Comparison of ENCODE assay signal across 7 cellular contexts in genomic region chr15:70508561-70509281, GRCh38.
DNase-seq lines count a peak whose midpoint lies in the region; ATAC-seq and TF ChIP-seq lines count a peak whose summit lies in the region.

No MANE protein-coding gene starts in this region.

- CTCF ChIA-PET in HCT116 (lab: Charles Lee), result no interaction called here

- H3K27ac ChIP-seq in HCT116 (ENCODE audit: low read depth, low read length) (peak overlapping the region; percentile 54), RWPE2 (ENCODE audit: poor library complexity, severe bottlenecking) (peak overlapping the region; percentile 88), epithelial cell of prostate (peak overlapping the region; percentile 36), Karpas-422 (ENCODE audit: low read length) (no peak overlapping the region)

- H3K9me3 ChIP-seq in HCT116 (ENCODE audit: control insufficient read depth in 1 of 2, insufficient read depth in 1 of 2, low read depth in 1 of 2, low read length in 2 of 2), result peaks cover 0 to 11% of the 10 kb centered on the region in 2 experiments; a peak in 1 of 4 replicates
- peaks cover 10% of the 10 kb centered on the region for H3K9me3 ChIP-seq in RWPE2 (ENCODE audit: severe bottlenecking)
- H3K9me3 ChIP-seq in Karpas-422 (ENCODE audit: low read length), result peaks cover 15% of the 10 kb centered on the region

- ATAC-seq in HCT116, result peak; percentile 44
- ATAC-seq in RWPE2 (ENCODE audit: low read depth), result peak; percentile 71

- H3K36me3 ChIP-seq in HCT116 (ENCODE audit: control insufficient read depth in 1 of 2, insufficient read depth in 2 of 2, low read length in 2 of 2), result no peaks in the 10 kb centered on the region
- H3K36me3 ChIP-seq in RWPE2 (ENCODE audit: low read depth), result no peaks in the 10 kb centered on the region
- no peaks in the 10 kb centered on the region; the same call in 1 of the 2 replicates for H3K36me3 ChIP-seq in Karpas-422 (ENCODE audit: insufficient read depth, low read length)

- H3K4me3 ChIP-seq in HCT116 (replicated peaks in 1 of 2; ENCODE audit: low read depth in 1 of 2, low read length in 2 of 2), result peak overlapping the region in 1 of 2 experiments; percentile 20; a peak in 1 of 4 replicates
- no peak overlapping the region for H3K4me3 ChIP-seq in RWPE2 (ENCODE audit: severe bottlenecking)
- H3K4me3 ChIP-seq in Karpas-422 (ENCODE audit: low read length), result no peak overlapping the region

- RAD21 ChIA-PET in HCT116 (lab: Charles Lee; ENCODE audit: low non-redundant PET in 1 of 2, low total read pairs in 2 of 2, uncharacterized antibody in 2 of 2, unreplicated experiment in 2 of 2), result no interaction called here

- no peaks in the 10 kb centered on the region for H4K20me1 ChIP-seq in HCT116 (ENCODE audit: insufficient read depth)
- H4K20me1 ChIP-seq in Karpas-422 (ENCODE audit: insufficient read depth, low read depth, low read length), result no peaks in the 10 kb centered on the region

- intact Hi-C loops in HCT116 (cut with micrococcal nuclease), result no loop called here

- TF ChIP-seq RAD21 in HCT116 (IDR thresholded peaks at IDR 0.05; ENCODE audit: low read depth), result no peak

- in situ Hi-C loops in KBM-7 (cut with MboI; ENCODE audit: low pct_unique_long_range_greater_than_20kb, low sequenced_read_pairs), result no loop called here

- H3K9me2 ChIP-seq in HCT116 (ENCODE audit: insufficient read depth) (no peaks in the 10 kb centered on the region), Karpas-422 (replicated peaks; ENCODE audit: insufficient read depth, low read length) (no peaks in the 10 kb centered on the region)

- POLR2A ChIA-PET in HCT116 (lab: Charles Lee), result interaction anchor here (0.6 to 0.8 kb wide), 2 partner anchors 9 to 723 kb away, joined by 4 to 5 read pairs; no protein-coding TSS in a partner anchor

- H3K9ac ChIP-seq in HCT116 (ENCODE audit: low read length) (no peak overlapping the region; the same call in 1 of the 2 replicates), Karpas-422 (ENCODE audit: low read length) (no peak overlapping the region)

- DNase-seq in HCT116 (ENCODE audit: low read depth, low spot score) (no peak), RWPE2 (ENCODE audit: low spot score) (peak; percentile 97), epithelial cell of prostate (ENCODE audit: low read depth, low spot score) (peak; percentile 81), SKM-1 treated with dmso at 0.1 percent for 144 hours (lab: John Stamatoyannopoulos, UW; ENCODE audit: unreplicated experiment) (no peak), KBM-7 (no peak), Karpas-422 (no peak)
- peak; percentile 55 to 70 for DNase-seq in stimulated activated CD4-positive, alpha-beta T cell treated with anti-CD3 and anti-CD28 coated beads, Interleukin-2, amount 100 ng/mL, for 24 hours

- no peaks in the 10 kb centered on the region for H3K79me2 ChIP-seq in HCT116 (ENCODE audit: insufficient read depth, low read length)
- no peaks in the 10 kb centered on the region for H3K79me2 ChIP-seq in Karpas-422 (ENCODE audit: low read length)

- TF ChIP-seq CTCF in HCT116 (IDR thresholded peaks at IDR 0.05 in 2 of 3, conservative IDR thresholded peaks at IDR 0.05 in 1 of 3; ENCODE audit: borderline replicate concordance in 1 of 3, insufficient read depth in 1 of 3, low read depth in 2 of 3, low read length in 2 of 3) (peak in 2 of 3 experiments; percentile 13 to 25; a peak in 2 of 6 replicates), RWPE2 (IDR thresholded peaks at IDR 0.05; ENCODE audit: poor library complexity, severe bottlenecking) (peak; percentile 60)

- H2AFZ ChIP-seq in HCT116 (ENCODE audit: low read depth, low read length, poor library complexity, severe bottlenecking), result no peak overlapping the region
- H2AFZ ChIP-seq in Karpas-422 (ENCODE audit: low read length), result no peak overlapping the region

- H3K4me2 ChIP-seq in HCT116 (ENCODE audit: low read length) (peak overlapping the region; percentile 63), Karpas-422 (ENCODE audit: low read depth, low read length, poor library complexity, severe bottlenecking) (no peak overlapping the region)

- H3K4me1 ChIP-seq in HCT116 (ENCODE audit: control insufficient read depth in 1 of 2, insufficient read depth in 2 of 2, low read length in 2 of 2) (peaks cover 50 to 61% of the 10 kb centered on the region in 2 experiments), RWPE2 (ENCODE audit: insufficient read depth, poor library complexity, severe bottlenecking) (peaks cover 55% of the 10 kb centered on the region), Karpas-422 (ENCODE audit: low read length) (peaks cover 55% of the 10 kb centered on the region)

- BruUV-seq in HCT116 (replicated peaks; lab: Mats Ljungman, UMichigan), result no TSS peak

- H3K27me3 ChIP-seq in HCT116 (ENCODE audit: insufficient read depth, low read length), result peaks cover 5% of the 10 kb centered on the region; the same call in 1 of the 2 replicates
- no peaks in the 10 kb centered on the region for H3K27me3 ChIP-seq in RWPE2 (ENCODE audit: insufficient read depth, poor library complexity, severe bottlenecking)
- no peaks in the 10 kb centered on the region; the same call in 1 of the 2 replicates for H3K27me3 ChIP-seq in Karpas-422 (ENCODE audit: low read length)

- no peak for TF ChIP-seq POLR2A in HCT116 (IDR thresholded peaks at IDR 0.05; ENCODE audit: borderline replicate concordance, extremely low read depth, insufficient read depth, insufficient read length)

TF ChIP-seq in HCT116, 20 proteins besides CTCF, POLR2A, EP300 and RAD21:
- TF ChIP-seq MAX (IDR thresholded peaks at IDR 0.05), result peak; percentile 54
- TF ChIP-seq EGR1 (IDR thresholded peaks at IDR 0.05; ENCODE audit: low read depth), result peak; percentile 97
- no peak for TF ChIP-seq ZFX (IDR thresholded peaks at IDR 0.05)
- no peak for TF ChIP-seq CBX3 (IDR thresholded peaks at IDR 0.05; ENCODE audit: low read depth)
- TF ChIP-seq EZH2 (IDR thresholded peaks at IDR 0.05), result no peak
- TF ChIP-seq SP1 (IDR thresholded peaks at IDR 0.05; ENCODE audit: low read depth), result peak; percentile 78
- peak; percentile 80 for TF ChIP-seq JUND (IDR thresholded peaks at IDR 0.05)
- TF ChIP-seq ELF1 (IDR thresholded peaks at IDR 0.05; ENCODE audit: borderline replicate concordance, low read depth), result no peak
- peak; percentile 56; the same call in 1 of the 2 replicates for TF ChIP-seq FOSL1 (IDR thresholded peaks at IDR 0.05; ENCODE audit: low read depth)
- no peak for TF ChIP-seq CEBPB (IDR thresholded peaks at IDR 0.05; ENCODE audit: low read depth)
- 0 out of 2 replicates have a peak, but pooled peaks have one; percentile 31 for TF ChIP-seq POLR2AphosphoS5 (IDR thresholded peaks at IDR 0.05; ENCODE audit: low read depth, low read length)
- TF ChIP-seq ZBTB33 (IDR thresholded peaks at IDR 0.05; ENCODE audit: extremely low read depth, insufficient replicate concordance, low read length), result no peak
- peak; percentile 49; the same call in 1 of the 2 replicates for TF ChIP-seq SRF (IDR thresholded peaks at IDR 0.05; ENCODE audit: low read depth)
TF ChIP-seq in HCT116: peak in this region for 7.

Comparison
In these comparisons a context has a peak if more than half of its experiments do, and no peak if none do; other contexts are left out.
1. DNase-seq: peak in RWPE2 (single experiment), epithelial cell of prostate (single experiment) and stimulated activated CD4-positive, alpha-beta T cell treated with anti-CD3 and anti-CD28 coated beads, Interleukin-2, amount 100 ng/mL, for 24 hours (2 of 2); none in HCT116 (single experiment), SKM-1 treated with dmso at 0.1 percent for 144 hours (single experiment), KBM-7 (single experiment) and Karpas-422 (single experiment).